ENCODE assay signal across 12 cellular contexts in genomic region chr7:95476072-95476845, GRCh38. TPM values are rescaled to one million over a fixed set of nuclear protein-coding genes. Genes with fewer than 3 reads are reported as not detected.
DNase-seq lines count a peak whose midpoint lies in the region; ATAC-seq, FAIRE-seq and TF ChIP-seq lines count a peak whose summit lies in the region.
"Had no signal": no experiment of that assay in that cellular context is flagged by ENCODE, and none has a peak within 500 bp of the region (broad histone marks: within the 10 kb centered on the region; RNA-seq: fewer than 3 reads in every experiment).

No MANE protein-coding gene starts in this region.

- H3K36me3 ChIP-seq in astrocyte (ENCODE audit: insufficient read depth, low read length) (no peaks in the 10 kb centered on the region), mesodermal cell (ENCODE audit: control insufficient read depth, insufficient read depth, low read length) (no peaks in the 10 kb centered on the region)
- H3K36me3 ChIP-seq: esophagus squamous epithelium had no signal

- peak overlapping the region; percentile 88 for H3K27ac Mint-ChIP-seq in astrocyte (ENCODE audit: unreplicated experiment)
- H3K27ac Mint-ChIP-seq in T-helper 17 cell, result no peak overlapping the region
- H3K27ac Mint-ChIP-seq: activated T-cell treated with anti-CD3 and anti-CD28 coated beads, Interleukin-2, amount 50 U/mL, for 72 hours had no signal

- H3K4me1 ChIP-seq in astrocyte (ENCODE audit: insufficient read depth, low read length) (peaks cover 20% of the 10 kb centered on the region), mesodermal cell (ENCODE audit: control insufficient read depth, insufficient read depth, low read length, poor library complexity, severe bottlenecking) (peaks cover 14% of the 10 kb centered on the region)

- no peaks in the 10 kb centered on the region for H4K20me1 ChIP-seq in astrocyte (ENCODE audit: insufficient read depth, low read length)

- no peaks in the 10 kb centered on the region for H3K27me3 ChIP-seq in astrocyte (ENCODE audit: insufficient read depth, low read length)
- H3K27me3 ChIP-seq: body of pancreas had no signal

- H3K4me3 ChIP-seq in astrocyte (ENCODE audit: insufficient read depth, low read depth, low read length) (no peak overlapping the region), mesodermal cell (ENCODE audit: extremely low read depth, insufficient read depth, low read length, poor library complexity, severe bottlenecking) (no peak overlapping the region)
- H3K4me3 ChIP-seq: body of pancreas, esophagus squamous epithelium had no signal

- no peak for TF ChIP-seq CTCF in 22Rv1 (IDR thresholded peaks at IDR 0.05)
- TF ChIP-seq CTCF in astrocyte (IDR thresholded peaks at IDR 0.05; ENCODE audit: insufficient read depth, low read depth, low read length), result no peak

- FAIRE-seq in astrocyte (lab: Jason Lieb, UNC) (no peak), frontal cortex (lab: Jason Lieb, UNC) (no peak)

- H3K4me1 Mint-ChIP-seq in astrocyte (ENCODE audit: low read depth, unreplicated experiment) (peaks cover 28% of the 10 kb centered on the region), T-helper 17 cell (no peaks in the 10 kb centered on the region)

- no peak overlapping the region for H3K9ac ChIP-seq in astrocyte (ENCODE audit: low read length)

- H2AFZ ChIP-seq in astrocyte (ENCODE audit: low read depth, low read length), result peak overlapping the region; percentile 50

- 33 to 83% methylated on average over 1 to 2 of the region's 9 CpGs for WGBS in mesodermal cell (ENCODE audit: insufficient coverage in 2 of 2), 2 experiments

- H3K27ac ChIP-seq in 22Rv1 (peak overlapping the region; percentile 11; the same call in 1 of the 2 replicates), astrocyte (ENCODE audit: low read depth, low read length) (no peak overlapping the region), mesodermal cell (ENCODE audit: low read depth, low read length, severe bottlenecking) (peak overlapping the region; percentile 74)
- H3K27ac ChIP-seq: body of pancreas, esophagus squamous epithelium had no signal

- H3K4me3 Mint-ChIP-seq in astrocyte (ENCODE audit: unreplicated experiment) (no peak overlapping the region), T-helper 17 cell (no peak overlapping the region)
- H3K4me3 Mint-ChIP-seq: activated T-cell treated with anti-CD3 and anti-CD28 coated beads, Interleukin-2, amount 50 U/mL, for 72 hours had no signal

- H3K79me2 ChIP-seq in astrocyte (ENCODE audit: insufficient read depth, low read length), result no peaks in the 10 kb centered on the region

- H3K27me3 Mint-ChIP-seq in astrocyte (ENCODE audit: low read depth, unreplicated experiment) (no peaks in the 10 kb centered on the region), T-helper 17 cell (peaks cover 28% of the 10 kb centered on the region)

- no peak for ATAC-seq in T-helper 17 cell

- H3K36me3 Mint-ChIP-seq in astrocyte (ENCODE audit: low read depth, unreplicated experiment) (no peaks in the 10 kb centered on the region), T-helper 17 cell (ENCODE audit: low read depth) (no peaks in the 10 kb centered on the region)
- H3K36me3 Mint-ChIP-seq: naive thymus-derived CD4-positive, alpha-beta T cell had no signal

- no peak overlapping the region for H3K4me2 ChIP-seq in astrocyte (ENCODE audit: low read length)

- H3K9me3 ChIP-seq in astrocyte (ENCODE audit: insufficient read depth, low read depth, low read length), result no peaks in the 10 kb centered on the region
- H3K9me3 ChIP-seq in mesodermal cell (ENCODE audit: control insufficient read depth, low read length), result no peaks in the 10 kb centered on the region
- no peaks in the 10 kb centered on the region for H3K9me3 ChIP-seq in T-helper 17 cell (ENCODE audit: control insufficient read depth, low read length, poor library complexity, severe bottlenecking)
- H3K9me3 ChIP-seq: body of pancreas, esophagus squamous epithelium had no signal

- no peaks in the 10 kb centered on the region for H3K9me3 Mint-ChIP-seq in astrocyte (ENCODE audit: unreplicated experiment)
- H3K9me3 Mint-ChIP-seq: activated T-cell treated with anti-CD3 and anti-CD28 coated beads, Interleukin-2, amount 50 U/mL, for 72 hours; naive thymus-derived CD4-positive, alpha-beta T cell had no signal

- DNase-seq in NCI-H146 treated with DMSO at 0.1 percent for 48 hours (lab: John Stamatoyannopoulos, UW; ENCODE audit: unreplicated experiment) (peak; percentile 60), astrocyte (ENCODE audit: low read depth) (no peak), frontal cortex (ENCODE audit: low spot score in 2 of 2) (no peak), HuH-7 (ENCODE audit: low spot score) (no peak), middle frontal gyrus (ENCODE audit: extremely low spot score, low spot score) (no peak), T-helper 17 cell (no peak)
- DNase-seq: esophagus squamous epithelium had no signal

RNA-seq across cellular contexts. Expression of gene ASB4, which starts 9.5 kb away (rescaled TPM):
- not detected in 2 replicates for total RNA-seq in astrocyte
- 0.07 TPM for polyA plus RNA-seq in mesodermal cell (2013, experiment 1 of 2)
- polyA plus RNA-seq in mesodermal cell (2013, experiment 2 of 2), result 0.20 TPM
- total RNA-seq in frontal cortex, result under 0.01 TPM
- not detected for total RNA-seq in T-helper 17 cell
- total RNA-seq: activated T-cell treated with anti-CD3 and anti-CD28 coated beads, Interleukin-2, amount 50 U/mL, for 72 hours; body of pancreas; naive thymus-derived CD4-positive, alpha-beta T cell had no signal
- polyA plus RNA-seq: naive thymus-derived CD4-positive, alpha-beta T cell had no signal

RNA-seq across cellular contexts. Expression of gene PON2, which starts 41.4 kb away (rescaled TPM):
- total RNA-seq in astrocyte (152 and 167 TPM in 2 replicates), frontal cortex (45.7 TPM), T-helper 17 cell (1 to 10 TPM; 6.3 to 8.2 TPM)
- 97.3 TPM for polyA plus RNA-seq in mesodermal cell (2013, experiment 1 of 2)
- 103 TPM for polyA plus RNA-seq in mesodermal cell (2013, experiment 2 of 2)
